ENCODE assay signal across 1 cellular context in genomic region chr19:54002495-54003315, GRCh38.
TF ChIP-seq lines count a peak whose summit lies in the region.

No MANE protein-coding gene starts in this region.

TF ChIP-seq in SK-N-SH, 30 proteins besides CTCF, POLR2A, EP300 and RAD21 (continued from another document):
- TF ChIP-seq REST (IDR thresholded peaks at IDR 0.05; ENCODE audit: low read depth, low read length) (no peak), TCF12 (IDR thresholded peaks at IDR 0.05) (peak; percentile 46; the same call in 1 of the 2 replicates), JUND (IDR thresholded peaks at IDR 0.05) (peak; percentile 19; the same call in 1 of the 2 replicates), FOXJ3 (CRISPR knock-in tag; IDR thresholded peaks at IDR 0.05) (no peak), RFX5 (IDR thresholded peaks at IDR 0.05; ENCODE audit: low read length) (no peak), MAX (IDR thresholded peaks at IDR 0.05; ENCODE audit: low read depth) (no peak)
